In genomic region chr16:87387942-87388817, GRCh38 we compare ENCODE assay signal across 8 cellular contexts. TPM values are rescaled to one million over a fixed set of nuclear protein-coding genes. Genes with fewer than 3 reads are reported as not detected.
DNase-seq lines count a peak whose midpoint lies in the region; ATAC-seq and TF ChIP-seq lines count a peak whose summit lies in the region.

No MANE protein-coding gene starts in this region.

- H3K4me3 ChIP-seq in BLaER1 (peak overlapping the region; percentile 44), colonic mucosa (no peak overlapping the region)

- no peaks in the 10 kb centered on the region for H3K36me3 ChIP-seq in BLaER1
- no peaks in the 10 kb centered on the region for H3K36me3 ChIP-seq in colonic mucosa

- peak overlapping the region; percentile 76 for H3K9ac ChIP-seq in BLaER1
- peak overlapping the region in 1 of 2 donors; percentile 93 for H3K9ac ChIP-seq in colonic mucosa (ENCODE audit: low read depth in 2 of 2, low read length in 2 of 2)

- ATAC-seq in GM19372 (IDR thresholded peaks at IDR 0.05; ENCODE audit: low read depth, unreplicated experiment) = peak; percentile 38
- ATAC-seq in HG03520 (IDR thresholded peaks at IDR 0.05; ENCODE audit: unreplicated experiment) = peak; percentile 50

- TF ChIP-seq CTCF in colonic mucosa (IDR thresholded peaks at IDR 0.05) = no peak

- H3K27me3 ChIP-seq in BLaER1 (no peaks in the 10 kb centered on the region), colonic mucosa (no peaks in the 10 kb centered on the region), layer of hippocampus (ENCODE audit: control insufficient read depth, insufficient read depth, low read length) (no peaks in the 10 kb centered on the region)

- intact Hi-C loops in colonic mucosa (cut with DNase I) = no loop called here

- H3K9me3 ChIP-seq in BLaER1 = no peaks in the 10 kb centered on the region
- H3K9me3 ChIP-seq in colonic mucosa = no peaks in the 10 kb centered on the region

- H3K27ac ChIP-seq in BLaER1 (peak overlapping the region; percentile 96), colonic mucosa (peak overlapping the region; percentile 95), layer of hippocampus (ENCODE audit: low read depth, low read length) (peak overlapping the region; percentile 98)

- DNase-seq in NCI-H526 (lab: John Stamatoyannopoulos, UW) (peak; percentile 92 to 95), colonic mucosa (peak; percentile 95)
- DNase-seq in activated CD4-positive, alpha-beta T cell treated with anti-CD3 and anti-CD28 coated beads for 48 hours = peak; percentile 90
- DNase-seq in stimulated activated CD4-positive, alpha-beta T cell treated with anti-CD3 and anti-CD28 coated beads, Interleukin-1b, Interleukin-23, amount 100 ng/mL, for 4 hours (ENCODE audit: low read depth in 2 of 2) = peak; percentile 59 to 76

- H3K4me1 ChIP-seq in BLaER1 (peaks cover 70% of the 10 kb centered on the region), colonic mucosa (peaks cover 17% of the 10 kb centered on the region)

- H4K20me1 ChIP-seq in BLaER1 = peaks cover 10% of the 10 kb centered on the region

- H3K4me2 ChIP-seq in BLaER1 = peak overlapping the region; percentile 75

RNA-seq across cellular contexts. Expression of gene MAP1LC3B, which starts 4.0 kb away (rescaled TPM):
- total RNA-seq in colonic mucosa = 10 to 100 TPM; 45.0 to 83.0 TPM

RNA-seq across cellular contexts. Expression of gene FBXO31, which starts 4.6 kb away (rescaled TPM):
- 10 to 100 TPM; 35.1 to 52.3 TPM for total RNA-seq in colonic mucosa
